ENCODE assay signal across 1 cellular context in the genomic region with DNA sequence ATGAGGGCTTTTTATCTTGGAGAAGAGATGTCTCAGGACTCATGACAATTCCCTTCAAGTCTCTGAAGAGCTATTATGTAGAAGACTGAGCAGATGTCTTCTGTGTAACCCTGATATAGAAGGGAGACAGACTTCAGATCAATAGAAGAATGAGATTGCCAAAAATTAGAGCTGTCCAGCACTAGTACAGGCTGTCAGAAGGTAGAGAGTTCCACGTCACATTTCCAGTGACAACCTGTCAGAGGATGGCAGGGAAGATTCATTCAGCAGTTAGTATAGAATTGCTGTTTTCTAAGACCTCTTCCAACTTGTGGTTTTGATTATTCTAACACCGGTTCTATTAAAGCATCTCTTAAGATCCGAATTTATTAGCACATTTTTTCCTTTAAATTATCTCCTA.
TF ChIP-seq lines count a peak whose summit lies in the region.

No MANE protein-coding gene starts in this region.

TF ChIP-seq in neural cell, 6 proteins besides CTCF, POLR2A, EP300 and RAD21:
- TF ChIP-seq REST (IDR thresholded peaks at IDR 0.05; ENCODE audit: borderline replicate concordance) (no peak), EZH2 (IDR thresholded peaks at IDR 0.05; ENCODE audit: borderline replicate concordance, insufficient read depth, low read length, poor library complexity, severe bottlenecking) (no peak), SMC3 (conservative IDR thresholded peaks at IDR 0.05; ENCODE audit: poor library complexity) (peak; percentile 17), POLR2AphosphoS5 (IDR thresholded peaks at IDR 0.05) (peak; percentile 83)
